Comparison of ENCODE assay signal across 15 cellular contexts in the genomic region with DNA sequence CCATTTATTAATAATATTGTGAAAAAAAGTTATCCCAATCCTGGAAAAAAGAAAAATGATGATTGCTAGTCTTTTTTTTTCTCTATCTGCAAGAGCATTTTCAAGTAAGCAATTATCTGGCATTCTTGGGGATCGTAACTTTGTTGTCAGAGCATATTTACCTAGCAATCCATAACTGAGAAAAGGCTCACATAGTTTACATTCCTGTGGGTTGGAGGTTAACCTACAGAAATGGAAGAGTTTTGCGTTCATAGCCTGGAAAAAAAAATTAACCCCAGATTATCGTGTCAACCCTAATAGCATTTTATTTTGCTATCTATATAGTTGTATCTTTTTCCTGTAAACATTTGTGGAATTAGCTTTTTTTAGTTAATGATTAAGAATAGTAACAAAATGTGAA.
DNase-seq lines count a peak whose midpoint lies in the region; ATAC-seq and TF ChIP-seq lines count a peak whose summit lies in the region.
"Had no signal": no experiment of that assay in that cellular context is flagged by ENCODE, and none has a peak within 500 bp of the region (broad histone marks: within the 10 kb centered on the region; RNA-seq: fewer than 3 reads in every experiment).

No MANE protein-coding gene starts in this region.

- no peak for TF ChIP-seq POLR2A in HCT116 (IDR thresholded peaks at IDR 0.05; ENCODE audit: borderline replicate concordance, extremely low read depth, insufficient read depth, insufficient read length)

- H3K4me1 Mint-ChIP-seq in type B pancreatic cell (ENCODE audit: unreplicated experiment): peaks cover 21% of the 10 kb centered on the region
- no peaks in the 10 kb centered on the region for H3K4me1 Mint-ChIP-seq in CD14-positive monocyte
- no peaks in the 10 kb centered on the region for H3K4me1 Mint-ChIP-seq in activated CD8-positive, alpha-beta T cell treated with anti-CD3 and anti-CD28 coated beads for 36 hours (ENCODE audit: low read depth)

- H3K79me2 ChIP-seq in HCT116 (ENCODE audit: insufficient read depth, low read length): no peaks in the 10 kb centered on the region

- H3K36me3 Mint-ChIP-seq in type B pancreatic cell (no peaks in the 10 kb centered on the region), CD14-positive monocyte (no peaks in the 10 kb centered on the region)
- H3K36me3 Mint-ChIP-seq in activated CD8-positive, alpha-beta T cell treated with anti-CD3 and anti-CD28 coated beads for 36 hours (ENCODE audit: low read depth): no peaks in the 10 kb centered on the region
- H3K36me3 Mint-ChIP-seq: activated naive CD4-positive, alpha-beta T cell treated with anti-CD3 and anti-CD28 coated beads, Interleukin-2, amount 50 U/mL, for 72 hours had no signal

- H3K9ac ChIP-seq in HCT116 (ENCODE audit: low read length): no peak overlapping the region

- no TSS peak for BruUV-seq in HCT116 (replicated peaks; lab: Mats Ljungman, UMichigan)

- no peak overlapping the region for H2AFZ ChIP-seq in HCT116 (ENCODE audit: low read depth, low read length, poor library complexity, severe bottlenecking)

- CTCF ChIA-PET in HCT116 (lab: Charles Lee): no interaction called here
- CTCF ChIA-PET in activated CD8-positive, alpha-beta T cell treated with anti-CD3 and anti-CD28 coated beads for 36 hours (lab: Charles Lee): no interaction called here

- no peak overlapping the region for H3K4me3 ChIP-seq in HCT116 (replicated peaks in 1 of 2; ENCODE audit: low read depth in 1 of 2, low read length in 2 of 2)
- H3K4me3 ChIP-seq in fibroblast of villous mesenchyme (ENCODE audit: low read depth, low read length): no peak overlapping the region
- H3K4me3 ChIP-seq: coronary artery, gastrocnemius medialis had no signal

- no peak overlapping the region for H3K27ac ChIP-seq in HCT116 (ENCODE audit: low read depth, low read length)
- H3K27ac ChIP-seq: coronary artery, gastrocnemius medialis, testis had no signal

- DNase-seq in HCT116 (ENCODE audit: low read depth, low spot score) (no peak), fibroblast of villous mesenchyme (ENCODE audit: low read depth) (peak; percentile 60), type B pancreatic cell (ENCODE audit: extremely low spot score, unreplicated experiment) (no peak), CD14-positive monocyte (ENCODE audit: low spot score) (no peak), UCSD-AML1 (lab: John Stamatoyannopoulos, UW; ENCODE audit: unreplicated experiment) (no peak)
- no peak for DNase-seq in activated CD8-positive, alpha-beta T cell treated with anti-CD3 and anti-CD28 coated beads for 36 hours
- DNase-seq: gastrocnemius medialis, GOT3, left cardiac atrium, NCI-H510A treated with DMSO at 0.1 percent for 48 hours, nephron progenitor cell, testis had no signal

- POLR2A ChIA-PET in HCT116 (lab: Charles Lee): no interaction called here
- POLR2A ChIA-PET in activated CD8-positive, alpha-beta T cell treated with anti-CD3 and anti-CD28 coated beads for 36 hours (lab: Charles Lee): no interaction called here

- H3K9me2 ChIP-seq in HCT116 (ENCODE audit: insufficient read depth): no peaks in the 10 kb centered on the region

- no peaks in the 10 kb centered on the region for H4K20me1 ChIP-seq in HCT116 (ENCODE audit: insufficient read depth)

- H3K9me3 ChIP-seq in HCT116 (ENCODE audit: control insufficient read depth in 1 of 2, insufficient read depth in 1 of 2, low read depth in 1 of 2, low read length in 2 of 2): no peaks in the 10 kb centered on the region
- H3K9me3 ChIP-seq: gastrocnemius medialis, testis had no signal

- RAD21 ChIA-PET in HCT116 (lab: Charles Lee; ENCODE audit: low non-redundant PET in 1 of 2, low total read pairs in 2 of 2, uncharacterized antibody in 2 of 2, unreplicated experiment in 2 of 2): no interaction called here

- TF ChIP-seq CTCF in HCT116 (IDR thresholded peaks at IDR 0.05 in 2 of 3, conservative IDR thresholded peaks at IDR 0.05 in 1 of 3; ENCODE audit: borderline replicate concordance in 1 of 3, insufficient read depth in 1 of 3, low read depth in 2 of 3, low read length in 2 of 3) (no peak), fibroblast of villous mesenchyme (IDR thresholded peaks at IDR 0.05; ENCODE audit: insufficient read depth, low read depth, low read length) (no peak), type B pancreatic cell (conservative IDR thresholded peaks at IDR 0.05) (no peak), CD14-positive monocyte (IDR thresholded peaks at IDR 0.05) (no peak)
- no peak for TF ChIP-seq CTCF in activated CD8-positive, alpha-beta T cell treated with anti-CD3 and anti-CD28 coated beads for 36 hours (IDR thresholded peaks at IDR 0.05)

- H3K9me3 Mint-ChIP-seq in type B pancreatic cell (no peaks in the 10 kb centered on the region), CD14-positive monocyte (no peaks in the 10 kb centered on the region)
- no peaks in the 10 kb centered on the region for H3K9me3 Mint-ChIP-seq in activated CD8-positive, alpha-beta T cell treated with anti-CD3 and anti-CD28 coated beads for 36 hours
- H3K9me3 Mint-ChIP-seq: activated naive CD4-positive, alpha-beta T cell treated with anti-CD3 and anti-CD28 coated beads, Interleukin-2, amount 50 U/mL, for 72 hours had no signal

- intact Hi-C loops in HCT116 (cut with micrococcal nuclease): no loop called here
- intact Hi-C loops in CD14-positive monocyte (cut with micrococcal nuclease): no loop called here
- intact Hi-C loops in activated CD8-positive, alpha-beta T cell treated with anti-CD3 and anti-CD28 coated beads for 36 hours (cut with micrococcal nuclease): no loop called here

- peaks cover 44% of the 10 kb centered on the region for H3K27me3 ChIP-seq in HCT116 (ENCODE audit: insufficient read depth, low read length)
- H3K27me3 ChIP-seq: testis had no signal

- H3K27ac Mint-ChIP-seq in type B pancreatic cell: no peak overlapping the region
- H3K27ac Mint-ChIP-seq in CD14-positive monocyte: no peak overlapping the region
- no peak overlapping the region for H3K27ac Mint-ChIP-seq in activated CD8-positive, alpha-beta T cell treated with anti-CD3 and anti-CD28 coated beads for 36 hours
- H3K27ac Mint-ChIP-seq: activated naive CD4-positive, alpha-beta T cell treated with anti-CD3 and anti-CD28 coated beads, Interleukin-2, amount 50 U/mL, for 72 hours; nephron progenitor cell had no signal

- peaks cover 3 to 9% of the 10 kb centered on the region in 2 experiments for H3K4me1 ChIP-seq in HCT116 (ENCODE audit: control insufficient read depth in 1 of 2, insufficient read depth in 2 of 2, low read length in 2 of 2)
- H3K4me1 ChIP-seq: gastrocnemius medialis, testis had no signal

- H3K4me3 Mint-ChIP-seq in type B pancreatic cell (peak overlapping the region; percentile 61), CD14-positive monocyte (no peak overlapping the region)
- no peak overlapping the region for H3K4me3 Mint-ChIP-seq in activated CD8-positive, alpha-beta T cell treated with anti-CD3 and anti-CD28 coated beads for 36 hours

- no peaks in the 10 kb centered on the region for H3K27me3 Mint-ChIP-seq in type B pancreatic cell
- H3K27me3 Mint-ChIP-seq in CD14-positive monocyte (ENCODE audit: low read depth in 3 of 3): peaks cover 0 to 5% (median 0%) of the 10 kb centered on the region in 3 donors
- no peaks in the 10 kb centered on the region for H3K27me3 Mint-ChIP-seq in activated CD8-positive, alpha-beta T cell treated with anti-CD3 and anti-CD28 coated beads for 36 hours

- TF ChIP-seq RAD21 in HCT116 (IDR thresholded peaks at IDR 0.05; ENCODE audit: low read depth): no peak

- ATAC-seq in HCT116 (no peak), SK-N-SH treated with all-trans-retinoic acid at 6 μM for 48 hours (peak; percentile 71)
- ATAC-seq in activated CD8-positive, alpha-beta T cell treated with anti-CD3 and anti-CD28 coated beads for 36 hours: no peak
- ATAC-seq: activated naive CD4-positive, alpha-beta T cell treated with anti-CD3 and anti-CD28 coated beads, Interleukin-2, amount 50 U/mL, for 72 hours; gastrocnemius medialis; left cardiac atrium had no signal

- peak overlapping the region; percentile 22; the same call in 1 of the 2 replicates for H3K4me2 ChIP-seq in HCT116 (ENCODE audit: low read length)

- H3K36me3 ChIP-seq in HCT116 (ENCODE audit: control insufficient read depth in 1 of 2, insufficient read depth in 2 of 2, low read length in 2 of 2): no peaks in the 10 kb centered on the region
- H3K36me3 ChIP-seq: gastrocnemius medialis had no signal

TF ChIP-seq in HCT116, 20 proteins besides CTCF, POLR2A, EP300 and RAD21 (continues in another document):
- TF ChIP-seq POLR2AphosphoS5 (IDR thresholded peaks at IDR 0.05; ENCODE audit: low read depth, low read length) (no peak), ZFX (IDR thresholded peaks at IDR 0.05) (no peak), SRF (IDR thresholded peaks at IDR 0.05; ENCODE audit: low read depth) (no peak), FOSL1 (IDR thresholded peaks at IDR 0.05; ENCODE audit: low read depth) (no peak), EZH2phosphoT487 (IDR thresholded peaks at IDR 0.05; ENCODE audit: borderline replicate concordance) (no peak), EGR1 (IDR thresholded peaks at IDR 0.05; ENCODE audit: low read depth) (no peak), SIN3A (IDR thresholded peaks at IDR 0.05; ENCODE audit: low read depth) (no peak), CEBPB (IDR thresholded peaks at IDR 0.05; ENCODE audit: low read depth) (no peak), CBX3 (IDR thresholded peaks at IDR 0.05; ENCODE audit: low read depth) (no peak), EZH2 (IDR thresholded peaks at IDR 0.05) (no peak)
- TF ChIP-seq, protein P1, sequence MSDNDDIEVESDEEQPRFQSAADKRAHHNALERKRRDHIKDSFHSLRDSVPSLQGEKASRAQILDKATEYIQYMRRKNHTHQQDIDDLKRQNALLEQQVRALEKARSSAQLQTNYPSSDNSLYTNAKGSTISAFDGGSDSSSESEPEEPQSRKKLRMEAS (IDR thresholded peaks at IDR 0.05): no peak

TF ChIP-seq in SK-N-SH treated with all-trans-retinoic acid at 6 μM for 48 hours, 23 proteins besides CTCF, POLR2A, EP300 and RAD21:
- TF ChIP-seq ISL1 (CRISPR knock-in tag; IDR thresholded peaks at IDR 0.05): peak; percentile 10; the same call in 1 of the 2 replicates
- TF ChIP-seq, protein P2, sequence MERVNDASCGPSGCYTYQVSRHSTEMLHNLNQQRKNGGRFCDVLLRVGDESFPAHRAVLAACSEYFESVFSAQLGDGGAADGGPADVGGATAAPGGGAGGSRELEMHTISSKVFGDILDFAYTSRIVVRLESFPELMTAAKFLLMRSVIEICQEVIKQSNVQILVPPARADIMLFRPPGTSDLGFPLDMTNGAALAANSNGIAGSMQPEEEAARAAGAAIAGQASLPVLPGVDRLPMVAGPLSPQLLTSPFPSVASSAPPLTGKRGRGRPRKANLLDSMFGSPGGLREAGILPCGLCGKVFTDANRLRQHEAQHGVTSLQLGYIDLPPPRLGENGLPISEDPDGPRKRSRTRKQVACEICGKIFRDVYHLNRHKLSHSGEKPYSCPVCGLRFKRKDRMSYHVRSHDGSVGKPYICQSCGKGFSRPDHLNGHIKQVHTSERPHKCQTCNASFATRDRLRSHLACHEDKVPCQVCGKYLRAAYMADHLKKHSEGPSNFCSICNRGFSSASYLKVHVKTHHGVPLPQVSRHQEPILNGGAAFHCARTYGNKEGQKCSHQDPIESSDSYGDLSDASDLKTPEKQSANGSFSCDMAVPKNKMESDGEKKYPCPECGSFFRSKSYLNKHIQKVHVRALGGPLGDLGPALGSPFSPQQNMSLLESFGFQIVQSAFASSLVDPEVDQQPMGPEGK (CRISPR knock-in tag; IDR thresholded peaks at IDR 0.05; ENCODE audit: borderline replicate concordance): no peak
